ENCODE assay signal across 25 cellular contexts in the genomic region with DNA sequence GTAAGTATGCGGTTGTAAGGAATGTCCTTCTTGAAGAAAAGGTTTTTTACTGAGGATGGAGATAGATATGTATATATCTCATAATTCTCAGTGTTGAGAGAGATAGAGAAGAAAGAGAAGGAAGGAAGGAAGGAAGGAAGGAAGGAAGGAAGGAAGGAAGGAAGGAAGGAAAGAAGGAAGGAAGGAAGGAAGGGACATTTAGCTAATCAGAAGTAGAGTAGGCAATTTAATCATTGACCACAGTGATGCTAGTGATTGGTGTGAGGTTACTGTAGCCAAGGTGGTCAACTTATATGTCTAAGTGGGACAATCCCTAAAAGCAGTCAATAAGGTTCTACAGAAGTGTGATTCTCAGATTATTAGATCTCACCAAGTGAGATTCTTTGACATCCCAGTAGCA.
DNase-seq lines count a peak whose midpoint lies in the region; ATAC-seq, FAIRE-seq and TF ChIP-seq lines count a peak whose summit lies in the region.
"Had no signal": no experiment of that assay in that cellular context is flagged by ENCODE, and none has a peak within 500 bp of the region (broad histone marks: within the 10 kb centered on the region; RNA-seq: fewer than 3 reads in every experiment).

No MANE protein-coding gene starts in this region.

- ATAC-seq in HG03354 (IDR thresholded peaks at IDR 0.05; ENCODE audit: poor library complexity, severe bottlenecking, unreplicated experiment), result no peak
- ATAC-seq: A549, GM12878 had no signal

- FAIRE-seq in urothelium cell line (lab: Jason Lieb, UNC), result peak; percentile 17
- FAIRE-seq: A549, GM12878, GM12892, GM19239 had no signal

- intact Hi-C loops in A673 (cut with micrococcal nuclease; ENCODE audit: unreplicated experiment), result loop anchor here (1.0 to 2.0 kb wide), 4 partner anchors 97 to 498 kb away; no protein-coding TSS in a partner anchor

- CTCF ChIA-PET in A673 (lab: Charles Lee), result no interaction called here

- H3K4me3 ChIP-seq in A673 (ENCODE audit: low read depth, low read length, poor library complexity, severe bottlenecking) (no peak overlapping the region), SK-N-MC (no peak overlapping the region)
- H3K4me3 ChIP-seq: A549, BLaER1, GM12878 had no signal

- H3K36me3 ChIP-seq in A673 (ENCODE audit: insufficient read depth, low read length, poor library complexity, severe bottlenecking) (peaks cover 20% of the 10 kb centered on the region), SK-N-MC (ENCODE audit: insufficient read depth, low read length) (no peaks in the 10 kb centered on the region; the same call in 1 of the 2 replicates)
- H3K36me3 ChIP-seq: BE2C, BLaER1 had no signal

- H3K27me3 ChIP-seq in A673 (replicated peaks; ENCODE audit: insufficient read depth, low read depth, low read length, poor library complexity), result no peaks in the 10 kb centered on the region
- H3K27me3 ChIP-seq: BE2C, BLaER1 had no signal

- DNase-seq in A673 (ENCODE audit: low spot score), result peak; percentile 83
- no peak for DNase-seq in SK-N-MC (ENCODE audit: low read depth, low spot score)
- DNase-seq in urothelium cell line (ENCODE audit: low spot score), result no peak
- no peak for DNase-seq in cortex of kidney (lab: John Stamatoyannopoulos, UW)
- DNase-seq: ACHN; BE2C; C1 segment of cervical spinal cord; CD4-positive, alpha-beta memory T cell; CD4-positive, CD25-positive, alpha-beta regulatory T cell; CD8-positive, alpha-beta memory T cell; COR-L47; DMS 273 treated with DMSO at 0.1 percent for 48 hours; DMS153; DMS53; DMS79; DND-41; EL; GDM1 had no signal

- no peak for TF ChIP-seq CTCF in A673 (conservative IDR thresholded peaks at IDR 0.05; ENCODE audit: low read depth, low read length)

- peaks cover 29% of the 10 kb centered on the region for H3K9me3 ChIP-seq in A673 (ENCODE audit: low read depth, low read length, poor library complexity, severe bottlenecking)
- peaks cover 24% of the 10 kb centered on the region; the same call in 1 of the 2 replicates for H3K9me3 ChIP-seq in SK-N-MC (ENCODE audit: low read depth, low read length)
- H3K9me3 ChIP-seq: BE2C had no signal

- BruUV-seq in A673 (replicated peaks; lab: Mats Ljungman, UMichigan), result no TSS peak

- no peak overlapping the region for H3K9ac ChIP-seq in SK-N-MC (ENCODE audit: insufficient read length)
- H3K9ac ChIP-seq: BLaER1 had no signal

- peaks cover 13% of the 10 kb centered on the region for H3K4me1 ChIP-seq in A673 (ENCODE audit: insufficient read depth, low read length, poor library complexity, severe bottlenecking)
- H3K4me1 ChIP-seq: A549, BE2C, BLaER1 had no signal

- POLR2A ChIA-PET in A673 (lab: Charles Lee; ENCODE audit: low non-redundant PET), result interaction anchor here (0.6 kb wide), 3 partner anchors 9 to 498 kb away, joined by 6 to 8 read pairs (median 7); no protein-coding TSS in a partner anchor

- peak overlapping the region; percentile 88 for H3K27ac ChIP-seq in A673 (ENCODE audit: low read depth, low read length, poor library complexity, severe bottlenecking)
- H3K27ac ChIP-seq in SK-N-MC, result peak overlapping the region; percentile 86
- H3K27ac ChIP-seq: 22Rv1, A549, BLaER1 had no signal
